In the genomic region with DNA sequence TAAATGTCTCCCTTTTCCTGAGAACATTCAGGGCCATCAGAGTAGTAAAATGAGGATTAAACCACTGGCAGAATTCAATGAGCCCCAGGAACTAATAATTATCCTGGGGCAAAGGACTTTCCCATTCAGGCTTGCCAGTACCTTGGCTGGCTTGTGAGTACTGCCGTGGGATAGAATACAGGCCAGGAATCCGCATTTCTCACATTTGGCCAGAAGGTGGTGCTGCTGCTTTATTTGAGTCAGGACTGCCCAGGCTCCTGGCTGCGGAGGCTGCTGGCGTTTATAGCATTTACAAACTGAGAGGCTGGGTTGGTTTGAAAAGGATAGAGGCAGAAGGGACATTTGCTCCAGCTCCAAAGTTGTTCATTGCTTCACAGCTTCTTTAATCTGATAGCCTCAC, we compare ENCODE assay signal across 8 cellular contexts.
DNase-seq lines count a peak whose midpoint lies in the region; ATAC-seq and TF ChIP-seq lines count a peak whose summit lies in the region.

No MANE protein-coding gene starts in this region.

- peak; percentile 77 for ATAC-seq in GM21447 (IDR thresholded peaks at IDR 0.05; ENCODE audit: unreplicated experiment)

- intact Hi-C loops in PC-9 (cut with micrococcal nuclease; ENCODE audit: unreplicated experiment) (loop anchor here (1.0 to 10.0 kb wide), 3 partner anchors 397 to 995 kb away; no protein-coding TSS in a partner anchor), tibial artery (cut with DNase I; ENCODE audit: low total_unique reads) (loop anchor here (5.0 kb wide), 1 partner anchor 397 kb away; no protein-coding TSS in a partner anchor)

- H3K4me3 ChIP-seq in PC-9 (no peak overlapping the region), fibroblast of the aortic adventitia (ENCODE audit: low read depth, low read length) (no peak overlapping the region), tibial artery (no peak overlapping the region)

- H3K4me1 ChIP-seq in PC-9 (replicated peaks; ENCODE audit: insufficient read depth): no peaks in the 10 kb centered on the region
- H3K4me1 ChIP-seq in tibial artery: no peaks in the 10 kb centered on the region

- peak; percentile 47 for DNase-seq in DMS53 treated with DMSO at 0.1 percent for 48 hours (lab: John Stamatoyannopoulos, UW; ENCODE audit: unreplicated experiment)
- DNase-seq in PC-9: peak; percentile 55 to 75
- peak; percentile 23 for DNase-seq in activated T-helper 1 cell treated with Interleukin-2 at 50 U/mL for 16 hours (ENCODE audit: low read depth)
- peak; percentile 78 for DNase-seq in fibroblast of the aortic adventitia (ENCODE audit: low read depth)
- DNase-seq in non-pigmented ciliary epithelial cell (ENCODE audit: low read depth): peak; percentile 19
- peak; percentile 70 to 76 for DNase-seq in tibial artery

- peaks cover 47% of the 10 kb centered on the region for H3K27me3 ChIP-seq in PC-9 (ENCODE audit: insufficient read depth, low read depth)
- H3K27me3 ChIP-seq in tibial artery: no peaks in the 10 kb centered on the region

- CTCF ChIA-PET in PC-9 (lab: Charles Lee): interaction anchor here (0.6 kb wide), 1 partner anchor 397 kb away, joined by 3 read pairs; no protein-coding TSS in a partner anchor

- no peak overlapping the region for H3K4me2 ChIP-seq in PC-9

- TF ChIP-seq CTCF in PC-9 (conservative IDR thresholded peaks at IDR 0.05): peak; percentile 89
- peak; percentile 75 for TF ChIP-seq CTCF in fibroblast of the aortic adventitia (IDR thresholded peaks at IDR 0.05; ENCODE audit: insufficient read depth, low read length)
- TF ChIP-seq CTCF in tibial artery (IDR thresholded peaks at IDR 0.05): peak; percentile 58 to 59

- TF ChIP-seq EP300 in Ishikawa (IDR thresholded peaks at IDR 0.05; ENCODE audit: borderline replicate concordance): no peak

- H3K27ac ChIP-seq in PC-9 (no peak overlapping the region), tibial artery (no peak overlapping the region)

- no TSS peak for BruUV-seq in PC-9 (replicated peaks; lab: Mats Ljungman, UMichigan)

- POLR2A ChIA-PET in PC-9 (lab: Charles Lee; ENCODE audit: unreplicated experiment): no interaction called here

- H3K36me3 ChIP-seq in PC-9 (ENCODE audit: low read depth): no peaks in the 10 kb centered on the region
- H3K36me3 ChIP-seq in tibial artery: no peaks in the 10 kb centered on the region

- H3F3A ChIP-seq in PC-9 (ENCODE audit: insufficient read depth, low read depth): no peaks in the 10 kb centered on the region

- H2AFZ ChIP-seq in PC-9: no peak overlapping the region

- H3K9me3 ChIP-seq in PC-9 (ENCODE audit: insufficient read depth, low read depth) (no peaks in the 10 kb centered on the region), tibial artery (no peaks in the 10 kb centered on the region)

- no peaks in the 10 kb centered on the region for H3K79me2 ChIP-seq in PC-9 (ENCODE audit: low read depth)

- H3K9me2 ChIP-seq in PC-9 (ENCODE audit: insufficient read depth): no peaks in the 10 kb centered on the region

- no peaks in the 10 kb centered on the region for H4K20me1 ChIP-seq in PC-9 (ENCODE audit: insufficient read depth)

- peak; percentile 81 for TF ChIP-seq RAD21 in Ishikawa (IDR thresholded peaks at IDR 0.05; ENCODE audit: low read depth)

TF ChIP-seq in Ishikawa, 13 proteins besides CTCF, POLR2A, EP300 and RAD21:
- no peak for TF ChIP-seq YY1 (IDR thresholded peaks at IDR 0.05; ENCODE audit: low read depth)
- TF ChIP-seq CEBPB (IDR thresholded peaks at IDR 0.05): no peak
- TF ChIP-seq, protein P1, sequence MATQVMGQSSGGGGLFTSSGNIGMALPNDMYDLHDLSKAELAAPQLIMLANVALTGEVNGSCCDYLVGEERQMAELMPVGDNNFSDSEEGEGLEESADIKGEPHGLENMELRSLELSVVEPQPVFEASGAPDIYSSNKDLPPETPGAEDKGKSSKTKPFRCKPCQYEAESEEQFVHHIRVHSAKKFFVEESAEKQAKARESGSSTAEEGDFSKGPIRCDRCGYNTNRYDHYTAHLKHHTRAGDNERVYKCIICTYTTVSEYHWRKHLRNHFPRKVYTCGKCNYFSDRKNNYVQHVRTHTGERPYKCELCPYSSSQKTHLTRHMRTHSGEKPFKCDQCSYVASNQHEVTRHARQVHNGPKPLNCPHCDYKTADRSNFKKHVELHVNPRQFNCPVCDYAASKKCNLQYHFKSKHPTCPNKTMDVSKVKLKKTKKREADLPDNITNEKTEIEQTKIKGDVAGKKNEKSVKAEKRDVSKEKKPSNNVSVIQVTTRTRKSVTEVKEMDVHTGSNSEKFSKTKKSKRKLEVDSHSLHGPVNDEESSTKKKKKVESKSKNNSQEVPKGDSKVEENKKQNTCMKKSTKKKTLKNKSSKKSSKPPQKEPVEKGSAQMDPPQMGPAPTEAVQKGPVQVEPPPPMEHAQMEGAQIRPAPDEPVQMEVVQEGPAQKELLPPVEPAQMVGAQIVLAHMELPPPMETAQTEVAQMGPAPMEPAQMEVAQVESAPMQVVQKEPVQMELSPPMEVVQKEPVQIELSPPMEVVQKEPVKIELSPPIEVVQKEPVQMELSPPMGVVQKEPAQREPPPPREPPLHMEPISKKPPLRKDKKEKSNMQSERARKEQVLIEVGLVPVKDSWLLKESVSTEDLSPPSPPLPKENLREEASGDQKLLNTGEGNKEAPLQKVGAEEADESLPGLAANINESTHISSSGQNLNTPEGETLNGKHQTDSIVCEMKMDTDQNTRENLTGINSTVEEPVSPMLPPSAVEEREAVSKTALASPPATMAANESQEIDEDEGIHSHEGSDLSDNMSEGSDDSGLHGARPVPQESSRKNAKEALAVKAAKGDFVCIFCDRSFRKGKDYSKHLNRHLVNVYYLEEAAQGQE (IDR thresholded peaks at IDR 0.05; ENCODE audit: low read depth): no peak
- TF ChIP-seq TEAD4 (IDR thresholded peaks at IDR 0.05): no peak
- TF ChIP-seq TAF1 (IDR thresholded peaks at IDR 0.05; ENCODE audit: low read depth): no peak
- TF ChIP-seq NFIC (IDR thresholded peaks at IDR 0.05): no peak
- no peak for TF ChIP-seq ZBTB7A (IDR thresholded peaks at IDR 0.05; ENCODE audit: low read depth)
- no peak for TF ChIP-seq CREB1 (IDR thresholded peaks at IDR 0.05; ENCODE audit: low read depth)
- TF ChIP-seq TCF12 (IDR thresholded peaks at IDR 0.05; ENCODE audit: low read depth): no peak
- TF ChIP-seq, protein P2, sequence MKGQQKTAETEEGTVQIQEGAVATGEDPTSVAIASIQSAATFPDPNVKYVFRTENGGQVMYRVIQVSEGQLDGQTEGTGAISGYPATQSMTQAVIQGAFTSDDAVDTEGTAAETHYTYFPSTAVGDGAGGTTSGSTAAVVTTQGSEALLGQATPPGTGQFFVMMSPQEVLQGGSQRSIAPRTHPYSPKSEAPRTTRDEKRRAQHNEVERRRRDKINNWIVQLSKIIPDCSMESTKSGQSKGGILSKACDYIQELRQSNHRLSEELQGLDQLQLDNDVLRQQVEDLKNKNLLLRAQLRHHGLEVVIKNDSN (IDR thresholded peaks at IDR 0.05): no peak
- no peak for TF ChIP-seq FOXM1 (IDR thresholded peaks at IDR 0.05; ENCODE audit: borderline replicate concordance, low read depth)
- no peak for TF ChIP-seq EGR1 (IDR thresholded peaks at IDR 0.05)
- TF ChIP-seq, protein P3, sequence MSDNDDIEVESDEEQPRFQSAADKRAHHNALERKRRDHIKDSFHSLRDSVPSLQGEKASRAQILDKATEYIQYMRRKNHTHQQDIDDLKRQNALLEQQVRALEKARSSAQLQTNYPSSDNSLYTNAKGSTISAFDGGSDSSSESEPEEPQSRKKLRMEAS (IDR thresholded peaks at IDR 0.05): no peak

Comparison
In these comparisons a context has a peak if more than half of its experiments do, and no peak if none do; other contexts are left out.
1. DNase-seq: peak in every context shown above with its lines; median percentile 78 in fibroblast of the aortic adventitia; 73 in tibial artery; 65 in PC-9; 47 in DMS53 treated with DMSO at 0.1 percent for 48 hours; 23 in activated T-helper 1 cell treated with Interleukin-2 at 50 U/mL for 16 hours; 19 in non-pigmented ciliary epithelial cell.